Comparison of ENCODE assay signal across 9 cellular contexts in genomic region chrX:100368167-100368566, GRCh38. TPM values are rescaled to one million over a fixed set of nuclear protein-coding genes. Genes with fewer than 3 reads are reported as not detected.
DNase-seq lines count a peak whose midpoint lies in the region; ATAC-seq and TF ChIP-seq lines count a peak whose summit lies in the region.
"Had no signal": no experiment of that assay in that cellular context is flagged by ENCODE, and none has a peak within 500 bp of the region (broad histone marks: within the 10 kb centered on the region; RNA-seq: fewer than 3 reads in every experiment).

No MANE protein-coding gene starts in this region.

- H3K4me3 ChIP-seq in mammary epithelial cell (replicated peaks in 1 of 3; ENCODE audit: insufficient read depth in 1 of 3, low read depth in 2 of 3, low read length in 3 of 3), result no peak overlapping the region

- no peak for TF ChIP-seq EP300 in Ishikawa (IDR thresholded peaks at IDR 0.05; ENCODE audit: borderline replicate concordance)

- no peak overlapping the region for H3K4me3 Mint-ChIP-seq in progenitor cell of endocrine pancreas (ENCODE audit: low read depth)
- H3K4me3 Mint-ChIP-seq: activated T-cell treated with anti-CD3 and anti-CD28 coated beads, Interleukin-2, amount 50 U/mL, for 72 hours had no signal

- no peak overlapping the region for H3K27ac Mint-ChIP-seq in progenitor cell of endocrine pancreas
- H3K27ac Mint-ChIP-seq: activated T-cell treated with anti-CD3 and anti-CD28 coated beads, Interleukin-2, amount 50 U/mL, for 72 hours had no signal

- DNase-seq in SIG-M5 treated with dmso at 0.1 percent for 504 hours (lab: John Stamatoyannopoulos, UW; ENCODE audit: unreplicated experiment) (peak; percentile 3), SIG-M5 (lab: John Stamatoyannopoulos, UW) (no peak), mammary epithelial cell (peak; percentile 16), progenitor cell of endocrine pancreas (ENCODE audit: low spot score, unreplicated experiment) (no peak), NCI-H187 (lab: John Stamatoyannopoulos, UW) (no peak)
- no peak for DNase-seq in activated naive CD4-positive, alpha-beta T cell treated with Interleukin-2 at 50 U/mL for 16 hours

- TF ChIP-seq CTCF in mammary epithelial cell (conservative IDR thresholded peaks at IDR 0.05 in 1 of 2, IDR thresholded peaks at IDR 0.05 in 1 of 2; ENCODE audit: extremely low read depth in 1 of 2, insufficient read depth in 1 of 2, low read depth in 1 of 2, low read length in 2 of 2), result peak; percentile 64 to 74
- TF ChIP-seq CTCF in progenitor cell of endocrine pancreas (IDR thresholded peaks at IDR 0.05; ENCODE audit: unreplicated experiment), result peak; percentile 54

- peaks cover 8% of the 10 kb centered on the region for H3K36me3 Mint-ChIP-seq in progenitor cell of endocrine pancreas (ENCODE audit: insufficient read depth)

- H3K9me3 Mint-ChIP-seq in progenitor cell of endocrine pancreas (ENCODE audit: low read depth), result no peaks in the 10 kb centered on the region
- H3K9me3 Mint-ChIP-seq: activated T-cell treated with anti-CD3 and anti-CD28 coated beads, Interleukin-2, amount 50 U/mL, for 72 hours had no signal

- dilution Hi-C loops in mammary epithelial cell (cut with HindIII; ENCODE audit: low sequenced_read_pairs), result no loop called here

- H3K36me3 ChIP-seq in mammary epithelial cell (ENCODE audit: insufficient read depth, low read length), result no peaks in the 10 kb centered on the region

- no peaks in the 10 kb centered on the region for H3K9me3 ChIP-seq in mammary epithelial cell (replicated peaks; ENCODE audit: insufficient read depth, low read length)

- H3K79me2 ChIP-seq in mammary epithelial cell (ENCODE audit: insufficient read depth, low read length), result no peaks in the 10 kb centered on the region

- intact Hi-C loops in mammary epithelial cell (cut with micrococcal nuclease), result loop anchor here (1.0 kb wide), 3 partner anchors 11 to 296 kb away; no protein-coding TSS in a partner anchor

- no peak overlapping the region for H3K9ac ChIP-seq in mammary epithelial cell (ENCODE audit: insufficient read depth, low read length)

- peaks cover 8% of the 10 kb centered on the region for H3K27me3 ChIP-seq in mammary epithelial cell (ENCODE audit: insufficient read depth, low read length)

- in situ Hi-C loops in mammary epithelial cell (cut with MboI; ENCODE audit: low sequenced_read_pairs in 2 of 2), result no loop called here

- BruUV-seq in mammary epithelial cell (replicated peaks; lab: Mats Ljungman, UMichigan), result no TSS peak

- H3K4me1 Mint-ChIP-seq in progenitor cell of endocrine pancreas (ENCODE audit: low read depth), result peaks cover 21% of the 10 kb centered on the region

- H4K20me1 ChIP-seq in mammary epithelial cell (ENCODE audit: insufficient read depth, low read length), result no peaks in the 10 kb centered on the region

- H3K27ac ChIP-seq in mammary epithelial cell (ENCODE audit: insufficient read depth, low read depth, low read length), result no peak overlapping the region

- CTCF ChIA-PET in mammary epithelial cell (lab: Charles Lee; ENCODE audit: low non-redundant PET), result interaction anchor here (0.6 to 1.2 kb wide), 8 partner anchors 9 to 286 kb away, joined by 3 to 17 read pairs (median 4); partner anchors contain the start of gene PCDH19

- TF ChIP-seq RAD21 in Ishikawa (IDR thresholded peaks at IDR 0.05; ENCODE audit: low read depth), result peak; percentile 63

- H3K4me1 ChIP-seq in mammary epithelial cell (ENCODE audit: insufficient read depth, low read length), result no peaks in the 10 kb centered on the region

- no peak overlapping the region for H2AFZ ChIP-seq in mammary epithelial cell (ENCODE audit: low read depth, low read length)

- no peaks in the 10 kb centered on the region for H3K27me3 Mint-ChIP-seq in progenitor cell of endocrine pancreas

- no peak overlapping the region for H3K4me2 ChIP-seq in mammary epithelial cell (ENCODE audit: insufficient read depth, low read depth, low read length)

- no peak for ATAC-seq in GM21528 (IDR thresholded peaks at IDR 0.05; ENCODE audit: low FRiP score, unreplicated experiment)
- ATAC-seq: activated T-cell treated with anti-CD3 and anti-CD28 coated beads, Interleukin-2, amount 50 U/mL, for 72 hours had no signal

TF ChIP-seq in Ishikawa, 13 proteins besides CTCF, POLR2A, EP300 and RAD21:
- TF ChIP-seq FOXM1 (IDR thresholded peaks at IDR 0.05; ENCODE audit: borderline replicate concordance, low read depth), result no peak
- TF ChIP-seq TAF1 (IDR thresholded peaks at IDR 0.05; ENCODE audit: low read depth), result no peak

RNA-seq across cellular contexts. Expression of gene PCDH19, which starts 41.9 kb away (rescaled TPM):
- under 1 TPM; 0.33 to 0.61 TPM for total RNA-seq in mammary epithelial cell
- 0.02 TPM for polyA plus RNA-seq in mammary epithelial cell
- not detected for polyA minus RNA-seq in mammary epithelial cell
- total RNA-seq in progenitor cell of endocrine pancreas, result 33.3 and 47.5 TPM in 2 replicates
- total RNA-seq: activated T-cell treated with anti-CD3 and anti-CD28 coated beads, Interleukin-2, amount 50 U/mL, for 72 hours had no signal

Comparison
In these comparisons a context has a peak if more than half of its experiments do, and no peak if none do; other contexts are left out.
1. DNase-seq: peak in SIG-M5 treated with dmso at 0.1 percent for 504 hours (single experiment) and mammary epithelial cell (single experiment); none in SIG-M5 (single experiment), progenitor cell of endocrine pancreas (single experiment), activated naive CD4-positive, alpha-beta T cell treated with Interleukin-2 at 50 U/mL for 16 hours (single experiment) and NCI-H187 (0 of 2).
2. RNA of gene PCDH19, which starts 41.9 kb away (total RNA-seq): 33.3 to 47.5 TPM in progenitor cell of endocrine pancreas; 0.33 to 0.61 TPM in mammary epithelial cell; every median in the first group is over 10 times any median in the second.